9 cellular contexts compared by ENCODE assay signal in genomic region chr1:53592521-53592982, GRCh38.
DNase-seq lines count a peak whose midpoint lies in the region; ATAC-seq and TF ChIP-seq lines count a peak whose summit lies in the region.
"Had no signal": no experiment of that assay in that cellular context is flagged by ENCODE, and none has a peak within 500 bp of the region (broad histone marks: within the 10 kb centered on the region; RNA-seq: fewer than 3 reads in every experiment).

No MANE protein-coding gene starts in this region.

- peak; percentile 57; the same call in 2 of the 3 replicates for ATAC-seq in RWPE2 (ENCODE audit: low read depth)
- peak in 7 of 8 donors; percentile 16 to 61 (median 54) for ATAC-seq in heart right ventricle
- no peak for ATAC-seq in T-helper 17 cell
- ATAC-seq in HG03045 (IDR thresholded peaks at IDR 0.05; ENCODE audit: unreplicated experiment) = no peak
- ATAC-seq in stimulated activated naive CD8-positive, alpha-beta T cell treated with anti-CD3 and anti-CD28 coated beads, Interleukin-15, Interleukin-2, amounts not matched to agents 100 U/mL and 50 U/mL, for 24 hours = no peak

- intact Hi-C loops in heart right ventricle (cut with DNase I) = loop anchor here in 2 of 10 donors (10.0 kb wide), 1 partner anchor 108 kb away; no protein-coding TSS in a partner anchor

- H3K27ac ChIP-seq in RWPE2 (ENCODE audit: poor library complexity, severe bottlenecking) (no peak overlapping the region), heart right ventricle (peak overlapping the region in 5 of 10 donors; percentile 43 to 64 (median 50)), smooth muscle cell (ENCODE audit: low read depth) (peak overlapping the region; percentile 42)

- WGBS in heart right ventricle, 2 donors = 61 to 82% methylated on average over 6 of the region's 6 CpGs
- WGBS in smooth muscle cell (ENCODE audit: low lambda C conversion rate) = 41% methylated on average over 6 of the region's 6 CpGs

- H3F3A ChIP-seq in smooth muscle cell (ENCODE audit: low read depth) = peaks cover 15% of the 10 kb centered on the region

- peak; percentile 22 for TF ChIP-seq CTCF in RWPE2 (IDR thresholded peaks at IDR 0.05; ENCODE audit: poor library complexity, severe bottlenecking)
- TF ChIP-seq CTCF in heart right ventricle (IDR thresholded peaks at IDR 0.05) = no peak
- peak; percentile 3 for TF ChIP-seq CTCF in smooth muscle cell (IDR thresholded peaks at IDR 0.05; ENCODE audit: borderline replicate concordance, insufficient read depth, poor library complexity, severe bottlenecking)

- no peaks in the 10 kb centered on the region for H3K36me3 ChIP-seq in RWPE2 (ENCODE audit: low read depth)
- H3K36me3 ChIP-seq in heart right ventricle = no peaks in the 10 kb centered on the region
- H3K36me3 ChIP-seq in smooth muscle cell (ENCODE audit: low read depth) = no peaks in the 10 kb centered on the region

- H3K27me3 ChIP-seq in RWPE2 (ENCODE audit: insufficient read depth, poor library complexity, severe bottlenecking) (no peaks in the 10 kb centered on the region), heart right ventricle (peaks cover 0 to 19% (median 0%) of the 10 kb centered on the region in 7 donors), smooth muscle cell (ENCODE audit: low read depth) (no peaks in the 10 kb centered on the region)

- H3K4me1 ChIP-seq in RWPE2 (ENCODE audit: insufficient read depth, poor library complexity, severe bottlenecking) (no peaks in the 10 kb centered on the region), heart right ventricle (peaks cover 0 to 12% (median 0%) of the 10 kb centered on the region in 9 donors), smooth muscle cell (ENCODE audit: low read depth) (peaks cover 10% of the 10 kb centered on the region)

- H3K9me3 ChIP-seq in RWPE2 (ENCODE audit: severe bottlenecking) = no peaks in the 10 kb centered on the region
- no peaks in the 10 kb centered on the region for H3K9me3 ChIP-seq in heart right ventricle
- H3K9me3 ChIP-seq in smooth muscle cell (replicated peaks; ENCODE audit: low read depth) = no peaks in the 10 kb centered on the region
- no peaks in the 10 kb centered on the region for H3K9me3 ChIP-seq in T-helper 17 cell (ENCODE audit: control insufficient read depth, low read length, poor library complexity, severe bottlenecking)

- H3K9ac ChIP-seq in smooth muscle cell (ENCODE audit: low read depth) = no peak overlapping the region

- H3K4me3 ChIP-seq in RWPE2 (ENCODE audit: severe bottlenecking) = no peak overlapping the region
- H3K4me3 ChIP-seq in heart right ventricle = no peak overlapping the region
- H3K4me3 ChIP-seq in smooth muscle cell = no peak overlapping the region

- no peak overlapping the region for H3K4me3 Mint-ChIP-seq in T-helper 17 cell

- H2AFZ ChIP-seq in smooth muscle cell (ENCODE audit: low read depth) = no peak overlapping the region

- H3K4me1 Mint-ChIP-seq in T-helper 17 cell = peaks cover 3% of the 10 kb centered on the region

- no peak overlapping the region for H3K4me2 ChIP-seq in smooth muscle cell

- no peaks in the 10 kb centered on the region for H3K79me2 ChIP-seq in smooth muscle cell (ENCODE audit: low read depth)

- H4K20me1 ChIP-seq in smooth muscle cell (ENCODE audit: low read depth) = no peaks in the 10 kb centered on the region

- no peak overlapping the region for H3K27ac Mint-ChIP-seq in T-helper 17 cell

- DNase-seq in DMS 273 (lab: John Stamatoyannopoulos, UW; ENCODE audit: unreplicated experiment) = peak; percentile 67
- DNase-seq in DMS 273 treated with DMSO at 0.1 percent for 48 hours (lab: John Stamatoyannopoulos, UW) = no peak
- DNase-seq in RWPE2 (ENCODE audit: low spot score) = no peak
- DNase-seq in heart right ventricle = no peak
- DNase-seq in smooth muscle cell (lab: John Stamatoyannopoulos, UW; ENCODE audit: unreplicated experiment) = no peak
- DNase-seq in T-helper 17 cell = no peak
- DNase-seq in stimulated activated naive CD8-positive, alpha-beta T cell treated with anti-CD3 and anti-CD28 coated beads, Interleukin-15, Interleukin-2, amounts not matched to agents 100 U/mL and 50 U/mL, for 24 hours = no peak
- DNase-seq: 8988T had no signal

- peaks cover 7% of the 10 kb centered on the region for H3K27me3 Mint-ChIP-seq in T-helper 17 cell

- H3K36me3 Mint-ChIP-seq in T-helper 17 cell (ENCODE audit: low read depth) = peaks cover 3% of the 10 kb centered on the region

Comparison
In these comparisons a context has a peak if more than half of its experiments do, and no peak if none do; other contexts are left out.
1. ATAC-seq: peak in RWPE2 (single experiment) and heart right ventricle (7 of 8); none in T-helper 17 cell (single experiment), HG03045 (single experiment) and stimulated activated naive CD8-positive, alpha-beta T cell treated with anti-CD3 and anti-CD28 coated beads, Interleukin-15, Interleukin-2, amounts not matched to agents 100 U/mL and 50 U/mL, for 24 hours (single experiment).
2. CTCF ChIP-seq: peak in RWPE2 (single experiment) and smooth muscle cell (single experiment); none in heart right ventricle (0 of 9).